ENCODE assay signal across 16 cellular contexts in the genomic region with DNA sequence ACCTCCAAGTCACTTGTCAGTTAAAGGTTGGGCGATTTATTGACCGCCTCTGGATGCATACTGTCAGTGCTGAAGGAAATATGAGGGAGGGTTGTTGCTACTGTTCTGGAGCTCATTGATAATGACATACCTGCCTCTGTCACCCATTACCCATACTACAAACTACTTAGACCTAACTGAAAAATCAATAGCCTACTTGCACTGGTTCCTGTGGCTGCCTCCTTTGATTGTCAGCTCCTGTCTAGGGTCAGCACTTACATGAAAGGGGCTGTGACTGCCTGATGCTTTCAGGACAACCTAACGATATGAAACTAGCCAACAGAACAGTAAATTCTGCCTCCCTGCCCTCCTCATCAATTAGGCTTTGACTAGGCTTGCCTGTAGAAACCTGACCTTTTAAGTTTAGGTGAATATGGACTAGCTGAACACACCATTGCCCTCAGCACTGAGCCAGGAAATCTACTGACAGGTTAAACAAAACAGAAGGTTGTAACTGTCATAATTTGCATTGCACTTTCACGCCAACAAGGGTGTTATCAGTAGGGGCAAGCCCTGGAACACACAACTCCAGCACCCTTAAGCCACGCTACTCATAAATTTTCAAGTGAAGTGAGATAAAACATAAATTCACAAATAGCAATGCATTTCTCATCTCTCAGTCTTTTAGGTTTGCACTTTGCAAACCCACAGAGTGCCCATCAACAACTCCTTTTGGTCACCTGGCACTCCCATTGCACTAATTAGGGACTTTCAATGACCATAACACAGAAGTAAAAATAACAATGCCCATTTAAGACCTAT. TPM values are rescaled to one million over a fixed set of nuclear protein-coding genes. Genes with fewer than 3 reads are reported as not detected.
A peak's percentile ranks its signal among the peaks of the same experiment; 100 is the strongest.
DNase-seq lines count a peak whose midpoint lies in the region; ATAC-seq, FAIRE-seq and TF ChIP-seq lines count a peak whose summit lies in the region.
"Had no signal": no experiment of that assay in that cellular context is flagged by ENCODE, and none has a peak within 500 bp of the region (broad histone marks: within the 10 kb centered on the region; RNA-seq: fewer than 3 reads in every experiment).

No MANE protein-coding gene starts in this region.

- H3K4me1 ChIP-seq in astrocyte (ENCODE audit: insufficient read depth, low read length) (peaks cover 17% of the 10 kb centered on the region), gastrocnemius medialis (no peaks in the 10 kb centered on the region)
- H3K4me1 ChIP-seq: breast epithelium, testis had no signal

- H3K36me3 Mint-ChIP-seq in activated T-cell treated with anti-CD3 and anti-CD28 coated beads, Interleukin-2, amount 50 U/mL, for 72 hours (ENCODE audit: insufficient read depth in 2 of 2): no peaks in the 10 kb centered on the region
- H3K36me3 Mint-ChIP-seq in astrocyte (ENCODE audit: low read depth, unreplicated experiment): no peaks in the 10 kb centered on the region
- peaks cover 12% of the 10 kb centered on the region for H3K36me3 Mint-ChIP-seq in stimulated activated naive CD8-positive, alpha-beta T cell treated with anti-CD3 and anti-CD28 coated beads, Interleukin-15, Interleukin-2, amounts not matched to agents 100 ng/mL and 50 ng/mL, for 24 hours (ENCODE audit: low read depth)
- H3K36me3 Mint-ChIP-seq in CD14-positive monocyte: no peaks in the 10 kb centered on the region

- H3K9ac ChIP-seq in astrocyte (ENCODE audit: low read length): no peak overlapping the region

- H2AFZ ChIP-seq in astrocyte (ENCODE audit: low read depth, low read length): no peak overlapping the region

- H3K4me1 Mint-ChIP-seq in activated T-cell treated with anti-CD3 and anti-CD28 coated beads, Interleukin-2, amount 50 U/mL, for 72 hours (ENCODE audit: low read depth): peaks cover 11% of the 10 kb centered on the region
- peaks cover 7% of the 10 kb centered on the region for H3K4me1 Mint-ChIP-seq in astrocyte (ENCODE audit: low read depth, unreplicated experiment)
- H3K4me1 Mint-ChIP-seq in stimulated activated naive CD8-positive, alpha-beta T cell treated with anti-CD3 and anti-CD28 coated beads, Interleukin-15, Interleukin-2, amounts not matched to agents 100 ng/mL and 50 ng/mL, for 24 hours (ENCODE audit: low read depth): peaks cover 19% of the 10 kb centered on the region
- H3K4me1 Mint-ChIP-seq in CD14-positive monocyte: no peaks in the 10 kb centered on the region

- peak in 1 of 2 donors; percentile 19 for ATAC-seq in activated T-cell treated with anti-CD3 and anti-CD28 coated beads, Interleukin-2, amount 50 U/mL, for 72 hours (replicated peaks in 1 of 2)
- no peak for ATAC-seq in gastrocnemius medialis
- ATAC-seq: pancreas had no signal

- H3K27me3 Mint-ChIP-seq in activated T-cell treated with anti-CD3 and anti-CD28 coated beads, Interleukin-2, amount 50 U/mL, for 72 hours (ENCODE audit: low read depth): no peaks in the 10 kb centered on the region
- no peaks in the 10 kb centered on the region for H3K27me3 Mint-ChIP-seq in astrocyte (ENCODE audit: low read depth, unreplicated experiment)
- no peaks in the 10 kb centered on the region for H3K27me3 Mint-ChIP-seq in stimulated activated naive CD8-positive, alpha-beta T cell treated with anti-CD3 and anti-CD28 coated beads, Interleukin-15, Interleukin-2, amounts not matched to agents 100 ng/mL and 50 ng/mL, for 24 hours
- H3K27me3 Mint-ChIP-seq in CD14-positive monocyte (ENCODE audit: low read depth in 3 of 3): no peaks in the 10 kb centered on the region

- H3K27me3 ChIP-seq in astrocyte (ENCODE audit: insufficient read depth, low read length) (no peaks in the 10 kb centered on the region), gastrocnemius medialis (no peaks in the 10 kb centered on the region)
- H3K27me3 ChIP-seq: breast epithelium, pancreas, testis had no signal

- no peak for FAIRE-seq in astrocyte (lab: Jason Lieb, UNC)
- FAIRE-seq: D721Med, frontal cortex had no signal

- H3K4me3 Mint-ChIP-seq in activated T-cell treated with anti-CD3 and anti-CD28 coated beads, Interleukin-2, amount 50 U/mL, for 72 hours: no peak overlapping the region
- H3K4me3 Mint-ChIP-seq in astrocyte (ENCODE audit: unreplicated experiment): no peak overlapping the region
- H3K4me3 Mint-ChIP-seq in stimulated activated naive CD8-positive, alpha-beta T cell treated with anti-CD3 and anti-CD28 coated beads, Interleukin-15, Interleukin-2, amounts not matched to agents 100 ng/mL and 50 ng/mL, for 24 hours: no peak overlapping the region
- H3K4me3 Mint-ChIP-seq in CD14-positive monocyte: no peak overlapping the region

- no peak for TF ChIP-seq POLR2A in gastrocnemius medialis (IDR thresholded peaks at IDR 0.05)

- in situ Hi-C loops in gastrocnemius medialis (cut with MboI; ENCODE audit: low sequenced_read_pairs in 4 of 4): no loop called here

- H3K79me2 ChIP-seq in astrocyte (ENCODE audit: insufficient read depth, low read length): no peaks in the 10 kb centered on the region

- no peaks in the 10 kb centered on the region for H4K20me1 ChIP-seq in astrocyte (ENCODE audit: insufficient read depth, low read length)

- no peaks in the 10 kb centered on the region for H3K9me3 ChIP-seq in astrocyte (ENCODE audit: insufficient read depth, low read depth, low read length)
- H3K9me3 ChIP-seq in gastrocnemius medialis: no peaks in the 10 kb centered on the region
- H3K9me3 ChIP-seq: breast epithelium, pancreas, testis had no signal

- H3K9me3 Mint-ChIP-seq in activated T-cell treated with anti-CD3 and anti-CD28 coated beads, Interleukin-2, amount 50 U/mL, for 72 hours: no peaks in the 10 kb centered on the region
- H3K9me3 Mint-ChIP-seq in astrocyte (ENCODE audit: unreplicated experiment) (no peaks in the 10 kb centered on the region), CD14-positive monocyte (no peaks in the 10 kb centered on the region)
- no peaks in the 10 kb centered on the region for H3K9me3 Mint-ChIP-seq in stimulated activated naive CD8-positive, alpha-beta T cell treated with anti-CD3 and anti-CD28 coated beads, Interleukin-15, Interleukin-2, amounts not matched to agents 100 ng/mL and 50 ng/mL, for 24 hours

- no peak overlapping the region for H3K27ac ChIP-seq in astrocyte (ENCODE audit: low read depth, low read length)
- H3K27ac ChIP-seq in gastrocnemius medialis: no peak overlapping the region
- H3K27ac ChIP-seq: breast epithelium, pancreas, testis had no signal

- POLR2A ChIA-PET in HEK293T (lab: Yijun Ruan, JAX): no interaction called here

- CTCF ChIA-PET in HEK293T (lab: Yijun Ruan, JAX): no interaction called here

- H3K27ac Mint-ChIP-seq in activated T-cell treated with anti-CD3 and anti-CD28 coated beads, Interleukin-2, amount 50 U/mL, for 72 hours: peak overlapping the region; percentile 82
- peak overlapping the region; percentile 11 for H3K27ac Mint-ChIP-seq in astrocyte (ENCODE audit: unreplicated experiment)
- H3K27ac Mint-ChIP-seq in stimulated activated naive CD8-positive, alpha-beta T cell treated with anti-CD3 and anti-CD28 coated beads, Interleukin-15, Interleukin-2, amounts not matched to agents 100 ng/mL and 50 ng/mL, for 24 hours: peak overlapping the region; percentile 11
- no peak overlapping the region for H3K27ac Mint-ChIP-seq in CD14-positive monocyte

- no peaks in the 10 kb centered on the region for H3K36me3 ChIP-seq in astrocyte (ENCODE audit: insufficient read depth, low read length)
- H3K36me3 ChIP-seq in gastrocnemius medialis: no peaks in the 10 kb centered on the region
- H3K36me3 ChIP-seq: breast epithelium, pancreas had no signal

- intact Hi-C loops in CD14-positive monocyte (cut with micrococcal nuclease): no loop called here
- intact Hi-C loops in gastrocnemius medialis (cut with DNase I; ENCODE audit: low total_unique reads): no loop called here
- intact Hi-C loops in posterior cingulate gyrus (cut with DNase I): no loop called here

- H3K4me3 ChIP-seq in astrocyte (ENCODE audit: insufficient read depth, low read depth, low read length) (no peak overlapping the region), gastrocnemius medialis (no peak overlapping the region)
- H3K4me3 ChIP-seq: breast epithelium, pancreas, testis had no signal

- DNase-seq in activated T-cell treated with anti-CD3 and anti-CD28 coated beads, Interleukin-2, amount 50 U/mL, for 72 hours: no peak
- DNase-seq in activated T-cell treated with anti-CD3 and anti-CD28 coated beads, Interleukin-2, amount 50 U/mL, for 1 hour: no peak
- no peak for DNase-seq in HEK293T (ENCODE audit: extremely low spot score)
- DNase-seq in astrocyte (ENCODE audit: low read depth): no peak
- DNase-seq in CD14-positive monocyte (ENCODE audit: low spot score): no peak
- no peak for DNase-seq in gastrocnemius medialis
- DNase-seq in posterior cingulate gyrus: no peak
- DNase-seq: activated gamma-delta T cell treated with Interleukin-2 at 50 U/mL for 16 hours, midbrain, NCI-H510A treated with DMSO at 0.1 percent for 48 hours, pancreas, testis had no signal

- TF ChIP-seq CTCF in astrocyte (IDR thresholded peaks at IDR 0.05; ENCODE audit: insufficient read depth, low read depth, low read length) (no peak), CD14-positive monocyte (IDR thresholded peaks at IDR 0.05) (no peak), gastrocnemius medialis (IDR thresholded peaks at IDR 0.05 in 4 of 5, conservative IDR thresholded peaks at IDR 0.05 in 1 of 5) (no peak)

- no peak overlapping the region for H3K4me2 ChIP-seq in astrocyte (ENCODE audit: low read length)

TF ChIP-seq in HEK293T, 16 proteins besides CTCF, POLR2A, EP300 and RAD21:
- TF ChIP-seq, protein P1, sequence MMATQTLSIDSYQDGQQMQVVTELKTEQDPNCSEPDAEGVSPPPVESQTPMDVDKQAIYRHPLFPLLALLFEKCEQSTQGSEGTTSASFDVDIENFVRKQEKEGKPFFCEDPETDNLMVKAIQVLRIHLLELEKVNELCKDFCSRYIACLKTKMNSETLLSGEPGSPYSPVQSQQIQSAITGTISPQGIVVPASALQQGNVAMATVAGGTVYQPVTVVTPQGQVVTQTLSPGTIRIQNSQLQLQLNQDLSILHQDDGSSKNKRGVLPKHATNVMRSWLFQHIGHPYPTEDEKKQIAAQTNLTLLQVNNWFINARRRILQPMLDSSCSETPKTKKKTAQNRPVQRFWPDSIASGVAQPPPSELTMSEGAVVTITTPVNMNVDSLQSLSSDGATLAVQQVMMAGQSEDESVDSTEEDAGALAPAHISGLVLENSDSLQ (IDR thresholded peaks at IDR 0.05): peak; percentile 80
- no peak for TF ChIP-seq L3MBTL2 (conservative IDR thresholded peaks at IDR 0.05)
- no peak for TF ChIP-seq SUZ12 (IDR thresholded peaks at IDR 0.05)

RNA-seq across cellular contexts. Expression of a gene that starts 9.0 kb away (rescaled TPM):
- not detected for total RNA-seq in activated T-cell treated with anti-CD3 and anti-CD28 coated beads, Interleukin-2, amount 50 U/mL, for 72 hours
- total RNA-seq in astrocyte (1.9 TPM in 2 replicates), gastrocnemius medialis (1 to 10 TPM in 1 of 4 donors, not detected in 3; 2.0 TPM)
- not detected for polyA plus RNA-seq in CD14-positive monocyte
- total RNA-seq: testis had no signal

Comparison
In these comparisons a context has a peak if more than half of its experiments do, and no peak if none do; other contexts are left out.
1. H3K27ac Mint-ChIP-seq: peak in activated T-cell treated with anti-CD3 and anti-CD28 coated beads, Interleukin-2, amount 50 U/mL, for 72 hours (single experiment), astrocyte (single experiment) and stimulated activated naive CD8-positive, alpha-beta T cell treated with anti-CD3 and anti-CD28 coated beads, Interleukin-15, Interleukin-2, amounts not matched to agents 100 ng/mL and 50 ng/mL, for 24 hours (single experiment); none in CD14-positive monocyte (0 of 7).